ENCODE assay signal across 8 cellular contexts in genomic region chr1:204410764-204411450, GRCh38. TPM values are rescaled to one million over a fixed set of nuclear protein-coding genes. Genes with fewer than 3 reads are reported as not detected.
A peak's percentile ranks its signal among the peaks of the same experiment; 100 is the strongest.
DNase-seq lines count a peak whose midpoint lies in the region; ATAC-seq and TF ChIP-seq lines count a peak whose summit lies in the region.

No MANE protein-coding gene starts in this region.

- peaks cover 0 to 5% (median 0%) of the 10 kb centered on the region in 7 donors for H3K9me3 Mint-ChIP-seq in CD14-positive monocyte

- DNase-seq in CD14-positive monocyte (ENCODE audit: low spot score), result no peak
- peak; percentile 58 for DNase-seq in astrocyte of the spinal cord (ENCODE audit: low read depth, low spot score)
- DNase-seq in HEK293T (ENCODE audit: extremely low spot score), result no peak

- peak overlapping the region; percentile 78 for H3K4me3 ChIP-seq in astrocyte of the spinal cord (ENCODE audit: low read depth, low read length)
- peak overlapping the region; percentile 98 for H3K4me3 ChIP-seq in iPS-11a (ENCODE audit: low read depth, low read length)
- H3K4me3 ChIP-seq in skeletal muscle satellite cell (ENCODE audit: low read length), result peak overlapping the region; percentile 95

- POLR2A ChIA-PET in HEK293T (lab: Yijun Ruan, JAX), result interaction anchor here (0.7 to 2.6 kb wide), 7 partner anchors 12 to 105 kb away, joined by 3 to 8 read pairs (median 4); partner anchors contain the start of gene MDM4

- H3K4me2 ChIP-seq in skeletal muscle satellite cell (ENCODE audit: low read length), result peak overlapping the region; percentile 94

- peaks cover 20% of the 10 kb centered on the region for H3K36me3 ChIP-seq in skeletal muscle satellite cell (ENCODE audit: insufficient read depth, low read length)

- H3K4me3 Mint-ChIP-seq in CD14-positive monocyte, result peak overlapping the region; percentile 97 to 99

- H3K27me3 ChIP-seq in skeletal muscle satellite cell (ENCODE audit: control insufficient read depth, insufficient read depth, low read length), result no peaks in the 10 kb centered on the region

- peaks cover 0 to 2% (median 0%) of the 10 kb centered on the region in 3 donors for H3K27me3 Mint-ChIP-seq in CD14-positive monocyte (ENCODE audit: low read depth in 3 of 3)

- intact Hi-C loops in CD14-positive monocyte (cut with micrococcal nuclease), result loop anchor here (5.0 kb wide), 2 partner anchors 96 to 106 kb away; partner anchors contain the start of gene MDM4 (in 1 of the 2)

- CTCF ChIA-PET in HEK293T (lab: Yijun Ruan, JAX), result interaction anchor here (1.2 kb wide), 1 partner anchor 12 kb away, joined by 7 read pairs; no protein-coding TSS in a partner anchor

- peaks cover 8 to 19% of the 10 kb centered on the region in 2 donors for H3K36me3 Mint-ChIP-seq in CD14-positive monocyte

- H3K27ac Mint-ChIP-seq in CD14-positive monocyte, result peak overlapping the region; percentile 100

- in situ Hi-C loops in astrocyte of the spinal cord (cut with HindIII; ENCODE audit: low sequenced_read_pairs), result no loop called here

- ATAC-seq in GM18520 (IDR thresholded peaks at IDR 0.05; ENCODE audit: unreplicated experiment) (peak; percentile 1), HG03045 (IDR thresholded peaks at IDR 0.05; ENCODE audit: unreplicated experiment) (peak; percentile 33)

- peaks cover 52% of the 10 kb centered on the region for H3K4me1 Mint-ChIP-seq in CD14-positive monocyte

- peaks cover 2% of the 10 kb centered on the region for H3K4me1 ChIP-seq in skeletal muscle satellite cell (ENCODE audit: control insufficient read depth, insufficient read depth, low read length)

- peak overlapping the region; percentile 98 for H3K9ac ChIP-seq in skeletal muscle satellite cell (ENCODE audit: low read depth, low read length)

- no peak for TF ChIP-seq CTCF in CD14-positive monocyte (IDR thresholded peaks at IDR 0.05)
- no peak for TF ChIP-seq CTCF in astrocyte of the spinal cord (IDR thresholded peaks at IDR 0.05; ENCODE audit: low read depth, low read length)

- H3K9me3 ChIP-seq in skeletal muscle satellite cell (replicated peaks; ENCODE audit: low read length), result no peaks in the 10 kb centered on the region

TF ChIP-seq in PFSK-1, 5 proteins besides CTCF, POLR2A, EP300 and RAD21:
- TF ChIP-seq TAF1 (IDR thresholded peaks at IDR 0.05; ENCODE audit: borderline replicate concordance, insufficient read depth, low read length) (no peak), SIN3A (IDR thresholded peaks at IDR 0.05; ENCODE audit: borderline replicate concordance, insufficient read depth, low read length) (peak; percentile 41; the same call in 1 of the 2 replicates), REST (IDR thresholded peaks at IDR 0.05; ENCODE audit: insufficient read depth in 1 of 2, low read depth in 2 of 2, low read length in 2 of 2) (no peak)

TF ChIP-seq in HEK293T, 16 proteins besides CTCF, POLR2A, EP300 and RAD21:
- TF ChIP-seq PKNOX1 (IDR thresholded peaks at IDR 0.05) (no peak), FOXK2 (IDR thresholded peaks at IDR 0.05) (no peak), BHLHE40 (IDR thresholded peaks at IDR 0.05; ENCODE audit: borderline replicate concordance) (no peak), FOXA1 (IDR thresholded peaks at IDR 0.05) (no peak), CTBP1 (IDR thresholded peaks at IDR 0.05; ENCODE audit: borderline replicate concordance) (no peak), ZNF384 (IDR thresholded peaks at IDR 0.05) (no peak)

RNA-seq across cellular contexts. Expression of gene PPP1R15B, which starts 0.7 kb away (rescaled TPM):
- polyA plus RNA-seq in CD14-positive monocyte, result 10 to 100 TPM; 31.1 to 31.8 TPM
- polyA plus RNA-seq in PFSK-1 (2012; ENCODE audit: insufficient read length, low read depth), result 16.5 TPM
- total RNA-seq in skeletal muscle satellite cell (2012; rRNA removed), result 20.8 TPM in 2 replicates

RNA-seq across cellular contexts. Expression of gene PLEKHA6, which starts 51.2 kb away (rescaled TPM):
- under 1 TPM in 1 of 2 donors, not detected in 1; 0.08 TPM for polyA plus RNA-seq in CD14-positive monocyte
- polyA plus RNA-seq in PFSK-1 (2012; ENCODE audit: insufficient read length, low read depth), result 4.8 TPM
- total RNA-seq in skeletal muscle satellite cell (2012; rRNA removed), result 1.0 and 3.3 TPM in 2 replicates
